1 cellular context compared by ENCODE assay signal in genomic region chr6:75183099-75183541, GRCh38.
TF ChIP-seq lines count a peak whose summit lies in the region.

No MANE protein-coding gene starts in this region.

TF ChIP-seq in endothelial cell of umbilical vein, 7 proteins besides CTCF, POLR2A, EP300 and RAD21:
- no peak for TF ChIP-seq MAX (IDR thresholded peaks at IDR 0.05; ENCODE audit: insufficient read depth, insufficient read length)
- TF ChIP-seq EZH2 (IDR thresholded peaks at IDR 0.05; ENCODE audit: borderline replicate concordance, low read depth, low read length, severe bottlenecking): no peak
- TF ChIP-seq JUN (IDR thresholded peaks at IDR 0.05; ENCODE audit: borderline replicate concordance, insufficient read depth, insufficient read length, low read depth): no peak
- TF ChIP-seq GATA2 (IDR thresholded peaks at IDR 0.05; ENCODE audit: insufficient read depth, insufficient read length, low read depth, low read length): no peak
- TF ChIP-seq MYC (IDR thresholded peaks at IDR 0.05; ENCODE audit: low read depth, low read length): no peak
- no peak for TF ChIP-seq FOS (IDR thresholded peaks at IDR 0.05; ENCODE audit: borderline replicate concordance, insufficient read depth, low read length)
TF ChIP-seq in endothelial cell of umbilical vein: peak in this region for 0.
